Comparison of ENCODE assay signal across 7 cellular contexts in the genomic region with DNA sequence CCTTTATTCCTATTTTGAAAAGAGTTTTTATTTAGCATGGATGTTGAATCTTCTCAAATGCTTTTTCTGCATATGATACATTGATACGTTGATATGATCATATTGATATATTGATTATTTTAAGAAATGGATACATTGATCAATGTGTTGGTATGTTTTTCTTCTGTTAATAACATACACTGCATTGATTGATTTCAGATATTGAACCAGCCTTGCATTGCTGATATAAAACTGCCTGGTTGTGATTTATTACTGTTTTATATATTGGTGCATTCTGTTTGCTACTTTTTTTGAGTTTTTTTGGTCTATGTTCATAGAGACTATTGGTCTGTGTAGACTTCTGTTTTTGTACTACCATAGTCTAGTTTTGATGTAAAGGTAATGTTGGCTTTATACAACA.
"Had no signal": no experiment of that assay in that cellular context is flagged by ENCODE, and none has a peak within 500 bp of the region (broad histone marks: within the 10 kb centered on the region; RNA-seq: fewer than 3 reads in every experiment).

No MANE protein-coding gene starts in this region.

- DNase-seq: GDM1, GF-D8 had no signal

- FAIRE-seq: G401.6, GM12891, GM12892, GM18507, GM19239 had no signal
